Comparison of ENCODE assay signal across 20 cellular contexts in the genomic region with DNA sequence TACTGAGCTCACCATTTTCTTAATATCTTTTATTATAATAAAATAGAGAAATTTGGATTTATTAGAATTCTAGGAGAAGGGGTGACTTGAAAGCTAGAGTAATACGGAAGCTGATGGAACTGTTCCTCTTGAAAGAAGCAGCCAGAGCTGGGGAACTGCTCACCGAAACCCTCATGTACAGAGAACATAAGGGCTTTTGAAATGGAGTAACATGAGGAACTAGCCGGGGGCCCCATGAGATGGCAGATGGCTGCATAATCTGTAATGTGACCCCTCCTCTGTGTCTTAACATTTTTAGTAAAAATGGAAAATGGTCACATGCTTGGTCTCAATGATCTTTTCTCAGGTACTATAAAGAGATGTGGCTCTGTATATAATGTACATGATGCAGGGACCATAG. TPM values are rescaled to one million over a fixed set of nuclear protein-coding genes. Genes with fewer than 3 reads are reported as not detected.
A peak's percentile ranks its signal among the peaks of the same experiment; 100 is the strongest.
DNase-seq lines count a peak whose midpoint lies in the region; TF ChIP-seq lines count a peak whose summit lies in the region.
"Had no signal": no experiment of that assay in that cellular context is flagged by ENCODE, and none has a peak within 500 bp of the region (broad histone marks: within the 10 kb centered on the region; RNA-seq: fewer than 3 reads in every experiment).

No MANE protein-coding gene starts in this region.

- no peak for TF ChIP-seq CTCF in endodermal cell (conservative IDR thresholded peaks at IDR 0.05)

- H3K9me3 ChIP-seq in endodermal cell (ENCODE audit: control insufficient read depth, low read length), result no peaks in the 10 kb centered on the region
- H3K9me3 ChIP-seq: A549, BLaER1 had no signal

- H3K27ac Mint-ChIP-seq in endodermal cell, result no peak overlapping the region
- H3K27ac Mint-ChIP-seq: CD8-positive, alpha-beta T cell; H9 had no signal

- H3K36me3 ChIP-seq in endodermal cell (ENCODE audit: control insufficient read depth, insufficient read depth, low read length), result no peaks in the 10 kb centered on the region
- H3K36me3 ChIP-seq: BLaER1 had no signal

- H3K27ac ChIP-seq in endodermal cell (ENCODE audit: low read depth, low read length), result peak overlapping the region; percentile 32
- H3K27ac ChIP-seq: A549, BLaER1 had no signal

- WGBS in endodermal cell (ENCODE audit: insufficient coverage in 1 of 2, insufficient read length in 1 of 2), 2 experiments, result 99 to 100% methylated on average over 3 of the region's 3 CpGs

- peaks cover 31% of the 10 kb centered on the region for H3K27me3 Mint-ChIP-seq in endodermal cell (ENCODE audit: insufficient read depth)

- DNase-seq in NOMO-1 (lab: John Stamatoyannopoulos, UW; ENCODE audit: unreplicated experiment in 2 of 2) (peak; percentile 42 to 45), NOMO-1 treated with dmso at 0.1 percent for 144 hours (lab: John Stamatoyannopoulos, UW; ENCODE audit: unreplicated experiment) (no peak), NCI-H2171 (lab: John Stamatoyannopoulos, UW) (peak; percentile 68), endodermal cell (no peak), HCEC 1CT (no peak), posterior cingulate gyrus (no peak)
- DNase-seq in activated CD4-positive, alpha-beta T cell treated with anti-CD3 and anti-CD28 coated beads, Interleukin-2, amount 50 U/mL, for 1 hour, result no peak
- DNase-seq: Calu3; CD8-positive, alpha-beta T cell; H9; NCI-H1930; NCI-H226; NCI-H526; NK-92 treated with Interleukin-12 subunit alpha and Interleukin-12 subunit beta, amount 100 ng/mL, for 24 hours; PC-3; RPMI8226; SHP77 treated with DMSO at 0.1 percent for 48 hours; T-helper 1 cell had no signal

- H3K4me3 ChIP-seq in endodermal cell (ENCODE audit: low read length), result no peak overlapping the region
- H3K4me3 ChIP-seq: A549, BLaER1 had no signal

- H3K27me3 ChIP-seq in endodermal cell (ENCODE audit: control insufficient read depth, insufficient read depth, low read length, poor library complexity, severe bottlenecking), result no peaks in the 10 kb centered on the region
- H3K27me3 ChIP-seq: BLaER1 had no signal

- H3K9me3 Mint-ChIP-seq in endodermal cell, result no peaks in the 10 kb centered on the region
- H3K9me3 Mint-ChIP-seq: CD8-positive, alpha-beta T cell; H9 had no signal

- no peaks in the 10 kb centered on the region for H3K36me3 Mint-ChIP-seq in endodermal cell (ENCODE audit: low read depth)
- H3K36me3 Mint-ChIP-seq: CD8-positive, alpha-beta T cell had no signal

- H3K4me1 Mint-ChIP-seq in endodermal cell, result peaks cover 2% of the 10 kb centered on the region

- no peaks in the 10 kb centered on the region for H3K4me1 ChIP-seq in endodermal cell (ENCODE audit: control insufficient read depth, insufficient read depth, low read length)
- H3K4me1 ChIP-seq: A549, BLaER1 had no signal

- no peak overlapping the region for H3K4me3 Mint-ChIP-seq in endodermal cell
- H3K4me3 Mint-ChIP-seq: CD8-positive, alpha-beta T cell; H9 had no signal

- H3K9ac ChIP-seq in endodermal cell (ENCODE audit: extremely low read depth, low read length, poor library complexity, severe bottlenecking), result no peak overlapping the region
- H3K9ac ChIP-seq: BLaER1 had no signal

- intact Hi-C loops in posterior cingulate gyrus (cut with DNase I), result no loop called here

RNA-seq across cellular contexts. Expression of a gene that starts 15.7 kb away (rescaled TPM):
- total RNA-seq in endodermal cell, result 10 to 100 TPM; 41.6 to 42.5 TPM
- polyA plus RNA-seq in endodermal cell (2013, experiment 1 of 2), result 65.1 TPM
- 57.6 TPM for polyA plus RNA-seq in endodermal cell (2013, experiment 2 of 2)

Comparison
In these comparisons a context has a peak if more than half of its experiments do, and no peak if none do; other contexts are left out.
1. DNase-seq: peak in NOMO-1 (2 of 2) and NCI-H2171 (single experiment); none in NOMO-1 treated with dmso at 0.1 percent for 144 hours (single experiment), endodermal cell (single experiment), HCEC 1CT (single experiment), activated CD4-positive, alpha-beta T cell treated with anti-CD3 and anti-CD28 coated beads, Interleukin-2, amount 50 U/mL, for 1 hour (single experiment) and posterior cingulate gyrus (0 of 10).